18 cellular contexts compared by ENCODE assay signal in the genomic region with DNA sequence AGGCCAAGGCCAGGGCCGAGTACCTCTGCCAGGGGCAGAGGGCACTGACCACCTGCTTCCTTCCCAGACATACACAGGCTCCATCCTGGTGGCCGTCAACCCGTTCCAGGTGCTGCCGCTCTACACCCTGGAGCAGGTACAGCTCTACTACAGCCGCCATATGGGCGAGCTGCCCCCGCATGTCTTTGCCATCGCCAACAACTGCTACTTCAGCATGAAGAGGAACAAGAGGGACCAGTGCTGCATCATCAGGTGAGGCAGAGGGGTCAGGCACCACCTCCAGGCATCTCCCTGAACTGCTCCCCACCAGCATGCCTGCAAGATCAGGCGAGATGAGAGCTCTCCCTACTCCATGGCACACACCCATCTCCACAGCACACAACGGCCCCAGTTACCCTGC. TPM values are rescaled to one million over a fixed set of nuclear protein-coding genes. Genes with fewer than 3 reads are reported as not detected.
DNase-seq lines count a peak whose midpoint lies in the region; ATAC-seq and TF ChIP-seq lines count a peak whose summit lies in the region.
"Had no signal": no experiment of that assay in that cellular context is flagged by ENCODE, and none has a peak within 500 bp of the region (broad histone marks: within the 10 kb centered on the region; RNA-seq: fewer than 3 reads in every experiment).

No MANE protein-coding gene starts in this region.

- no peak overlapping the region for H3K4me3 Mint-ChIP-seq in H9
- no peak overlapping the region for H3K4me3 Mint-ChIP-seq in osteocyte (ENCODE audit: unreplicated experiment)

- no peak overlapping the region for H3K4ac ChIP-seq in H9 (ENCODE audit: low read depth, low read length)

- no peak overlapping the region for H2BK120ac ChIP-seq in H9 (ENCODE audit: low read depth, low read length, poor library complexity, severe bottlenecking)

- H2AK5ac ChIP-seq in H9 (ENCODE audit: insufficient read length, low read length), result no peak overlapping the region

- H3K23me2 ChIP-seq in H9 (ENCODE audit: insufficient read length, low read depth, low read length, poor library complexity, severe bottlenecking), result no peaks in the 10 kb centered on the region

- TF ChIP-seq CTCF in H9 (conservative IDR thresholded peaks at IDR 0.05) (peak; percentile 28; the same call in 2 of the 3 replicates), coronary artery (IDR thresholded peaks at IDR 0.05) (no peak), osteocyte (IDR thresholded peaks at IDR 0.05) (no peak), gastrocnemius medialis (IDR thresholded peaks at IDR 0.05 in 4 of 5, conservative IDR thresholded peaks at IDR 0.05 in 1 of 5) (no peak)

- ATAC-seq in gastrocnemius medialis, result no peak

- no peak overlapping the region for H3K18ac ChIP-seq in H9 (ENCODE audit: insufficient read length, low read depth, low read length)

- H4K91ac ChIP-seq in H9 (ENCODE audit: insufficient read length, low read depth, low read length), result no peak overlapping the region

- no peak overlapping the region for H2BK12ac ChIP-seq in H9 (ENCODE audit: insufficient read length, low read depth, low read length)

- no peaks in the 10 kb centered on the region for H3K79me2 ChIP-seq in H9 (ENCODE audit: insufficient read depth, low read length)

- H2BK15ac ChIP-seq in H9 (ENCODE audit: low read depth, low read length), result no peak overlapping the region

- H3K36me3 Mint-ChIP-seq in H9 (ENCODE audit: insufficient read depth in 1 of 3, low read depth in 3 of 3) (no peaks in the 10 kb centered on the region), osteocyte (ENCODE audit: unreplicated experiment) (peaks cover 2% of the 10 kb centered on the region)

- no peak overlapping the region for H3K56ac ChIP-seq in H9 (ENCODE audit: insufficient read length, low read depth, low read length)

- H2BK5ac ChIP-seq in H9 (ENCODE audit: insufficient read length, low read length), result no peak overlapping the region

- TF ChIP-seq POLR2A in gastrocnemius medialis (IDR thresholded peaks at IDR 0.05), result no peak

- WGBS in H9 (ENCODE audit: extremely low coverage, insufficient read length, low lambda C conversion rate), result no CpG with 5 or more reads among the region's 10 CpGs

- H2BK20ac ChIP-seq in H9 (ENCODE audit: low read depth, low read length, poor library complexity, severe bottlenecking), result no peak overlapping the region

- H3K27ac Mint-ChIP-seq in H9 (no peak overlapping the region), osteocyte (ENCODE audit: unreplicated experiment) (no peak overlapping the region)

- no peak overlapping the region for H2AFZ ChIP-seq in H9 (ENCODE audit: low read length)

- no peak overlapping the region for H3K4me3 ChIP-seq in coronary artery
- H3K4me3 ChIP-seq in gastrocnemius medialis, result no peak overlapping the region
- H3K4me3 ChIP-seq: A549, Peyer's patch, SK-N-MC had no signal

- H3K4me2 ChIP-seq in H9 (ENCODE audit: insufficient read depth, insufficient read length, low read length), result no peak overlapping the region
- H3K4me2 ChIP-seq: A549 had no signal

- H3K4me1 ChIP-seq in H9 (ENCODE audit: insufficient read depth, low read length) (no peaks in the 10 kb centered on the region), gastrocnemius medialis (peaks cover 31 to 33% of the 10 kb centered on the region in 2 donors)

- H3K9me3 ChIP-seq in H9 (ENCODE audit: control insufficient read depth, low read depth, low read length), result no peaks in the 10 kb centered on the region
- H3K9me3 ChIP-seq in gastrocnemius medialis, result no peaks in the 10 kb centered on the region
- H3K9me3 ChIP-seq: A549, Peyer's patch had no signal

- in situ Hi-C loops in gastrocnemius medialis (cut with MboI; ENCODE audit: low sequenced_read_pairs in 4 of 4), result no loop called here

- no peaks in the 10 kb centered on the region for H3K79me1 ChIP-seq in H9 (ENCODE audit: insufficient read depth, low read depth, low read length, poor library complexity, severe bottlenecking)

- DNase-seq in activated effector memory CD4-positive, alpha-beta T cell treated with anti-CD3 and anti-CD28 coated beads, Interleukin-2, amount 50 U/mL, for 16 hours, result peak; percentile 54
- DNase-seq in activated effector memory CD4-positive, alpha-beta T cell treated with Interleukin-2 at 50 U/mL for 16 hours, result no peak
- DNase-seq in H9 (peak; percentile 40), coronary artery (ENCODE audit: low spot score) (peak; percentile 58), osteocyte (ENCODE audit: extremely low spot score, unreplicated experiment) (peak; percentile 63), gastrocnemius medialis (no peak)
- no peak for DNase-seq in activated naive CD4-positive, alpha-beta T cell treated with Interleukin-2 at 50 U/mL for 16 hours
- no peak for DNase-seq in activated T-cell treated with anti-CD3 and anti-CD28 coated beads, Interleukin-2, amount 50 U/mL, for 48 hours
- DNase-seq: NCI-H1092, NCI-H146, NCI-H2081, NCI-H510A treated with DMSO at 0.1 percent for 48 hours, Right ventricle myocardium superior had no signal

- no peaks in the 10 kb centered on the region for H3K36me3 ChIP-seq in gastrocnemius medialis

- no peak overlapping the region for H3K23ac ChIP-seq in H9 (ENCODE audit: insufficient read length, low read depth, low read length)

- no peak overlapping the region for H3K9ac ChIP-seq in H9 (ENCODE audit: extremely low read depth, insufficient read length, low read length)

- H3K27me3 Mint-ChIP-seq in H9 (ENCODE audit: low read depth), result peaks cover 4% of the 10 kb centered on the region
- H3K27me3 Mint-ChIP-seq in osteocyte (ENCODE audit: unreplicated experiment), result peaks cover 4% of the 10 kb centered on the region

- H3K14ac ChIP-seq in H9 (ENCODE audit: insufficient read depth, low read length), result no peak overlapping the region

- no peak overlapping the region for H3T11ph ChIP-seq in H9 (ENCODE audit: low read length)

- no peaks in the 10 kb centered on the region; a peak in 1 of 5 replicates for H3K9me3 Mint-ChIP-seq in H9
- no peaks in the 10 kb centered on the region for H3K9me3 Mint-ChIP-seq in osteocyte (ENCODE audit: unreplicated experiment)

- H3K4me1 Mint-ChIP-seq in H9 (peaks cover 15% of the 10 kb centered on the region in 2 experiments), osteocyte (ENCODE audit: unreplicated experiment) (peaks cover 8% of the 10 kb centered on the region)

- no peaks in the 10 kb centered on the region for H4K20me1 ChIP-seq in H9 (ENCODE audit: control insufficient read depth, insufficient read depth, insufficient read length)

- no peak overlapping the region for H4K5ac ChIP-seq in H9 (ENCODE audit: insufficient read length, low read depth, low read length)

- H4K8ac ChIP-seq in H9 (replicated peaks; ENCODE audit: insufficient read length, low read depth, low read length), result no peak overlapping the region

- H3K27ac ChIP-seq in H9 (ENCODE audit: insufficient read length, low read depth, low read length) (no peak overlapping the region), coronary artery (no peak overlapping the region), gastrocnemius medialis (no peak overlapping the region)
- H3K27ac ChIP-seq: A549, C4-2B, Peyer's patch, SK-N-MC had no signal

- no peaks in the 10 kb centered on the region for H3K27me3 ChIP-seq in H9 (ENCODE audit: insufficient read depth, low read length)
- H3K27me3 ChIP-seq in gastrocnemius medialis, result no peaks in the 10 kb centered on the region
- H3K27me3 ChIP-seq: Peyer's patch had no signal

- intact Hi-C loops in gastrocnemius medialis (cut with DNase I; ENCODE audit: low total_unique reads), result no loop called here

RNA-seq across cellular contexts. Expression of a gene that starts 31.1 kb away (rescaled TPM):
- total RNA-seq in H9 (2021), result not detected in 2 replicates
- total RNA-seq in osteocyte, result not detected in 2 replicates
- under 1 TPM in 3 of 4 donors, not detected in 1; 0.07 to 0.83 (median 0.51) TPM for total RNA-seq in gastrocnemius medialis
- total RNA-seq: MCF 10A had no signal

RNA-seq across cellular contexts. Expression of a gene that starts 40.3 kb away (rescaled TPM):
- total RNA-seq in H9 (2021) (61.0 and 66.2 TPM in 2 replicates), osteocyte (39.8 and 40.9 TPM in 2 replicates), gastrocnemius medialis (10 to 100 TPM; 50.5 to 77.0 (median 65.3) TPM)

Comparison
In these comparisons a context has a peak if more than half of its experiments do, and no peak if none do; other contexts are left out.
1. DNase-seq: peak in activated effector memory CD4-positive, alpha-beta T cell treated with anti-CD3 and anti-CD28 coated beads, Interleukin-2, amount 50 U/mL, for 16 hours (single experiment), H9 (single experiment), coronary artery (single experiment) and osteocyte (single experiment); none in activated effector memory CD4-positive, alpha-beta T cell treated with Interleukin-2 at 50 U/mL for 16 hours (single experiment), activated naive CD4-positive, alpha-beta T cell treated with Interleukin-2 at 50 U/mL for 16 hours (single experiment), gastrocnemius medialis (0 of 2) and activated T-cell treated with anti-CD3 and anti-CD28 coated beads, Interleukin-2, amount 50 U/mL, for 48 hours (0 of 2).